8 cellular contexts compared by ENCODE assay signal in genomic region chrX:154515803-154516654, GRCh38. TPM values are rescaled to one million over a fixed set of nuclear protein-coding genes. Genes with fewer than 3 reads are reported as not detected.
DNase-seq lines count a peak whose midpoint lies in the region; ATAC-seq and TF ChIP-seq lines count a peak whose summit lies in the region.

Gene FAM3A (minus strand): TSS chrX:154516232. CDS start chrX:154515772, 460 bp downstream.

- H3K36me3 Mint-ChIP-seq in activated T-cell treated with anti-CD3 and anti-CD28 coated beads, Interleukin-2, amount 50 U/mL, for 24 hours (ENCODE audit: low read depth), result peaks cover 15% of the 10 kb centered on the region

- ATAC-seq in GM21717 (IDR thresholded peaks at IDR 0.05; ENCODE audit: unreplicated experiment), result peak; percentile 84

- H3K27ac Mint-ChIP-seq in activated T-cell treated with anti-CD3 and anti-CD28 coated beads, Interleukin-2, amount 50 U/mL, for 24 hours, result peak within 1 kb of the TSS; percentile 90

- peaks cover 17 to 32% (median 25%) of the 10 kb centered on the region in 4 donors for H3K4me1 ChIP-seq in esophagus muscularis mucosa

- DNase-seq in DMS53 treated with DMSO at 0.1 percent for 48 hours (lab: John Stamatoyannopoulos, UW; ENCODE audit: unreplicated experiment) (peak; percentile 70), KG1 (lab: John Stamatoyannopoulos, UW) (peak; percentile 40), esophagus muscularis mucosa (ENCODE audit: extremely low spot score) (peak; percentile 96), myocyte (ENCODE audit: low read depth) (peak; percentile 88)
- peak; percentile 96 for DNase-seq in activated T-cell treated with anti-CD3 and anti-CD28 coated beads, Interleukin-2, amount 50 U/mL, for 24 hours
- DNase-seq in stimulated activated CD8-positive, alpha-beta memory T cell treated with anti-CD3 and anti-CD28 coated beads, Interleukin-7, amount 100 ng/mL, for 24 hours (ENCODE audit: low read depth), result peak; percentile 71

- TF ChIP-seq CTCF in esophagus muscularis mucosa (IDR thresholded peaks at IDR 0.05), result no peak

- peak within 1 kb of the TSS; percentile 66 to 79 (median 66) for H3K4me3 ChIP-seq in esophagus muscularis mucosa

- H3K27ac ChIP-seq in esophagus muscularis mucosa (replicated peaks in 1 of 4), result peak within 1 kb of the TSS; percentile 80 to 91 (median 90)

- H3K9me3 Mint-ChIP-seq in activated T-cell treated with anti-CD3 and anti-CD28 coated beads, Interleukin-2, amount 50 U/mL, for 24 hours, result no peaks in the 10 kb centered on the region

- H3K36me3 ChIP-seq in esophagus muscularis mucosa, result peaks cover 0 to 6% (median 0%) of the 10 kb centered on the region in 4 donors

- H3K4me1 Mint-ChIP-seq in activated T-cell treated with anti-CD3 and anti-CD28 coated beads, Interleukin-2, amount 50 U/mL, for 24 hours (ENCODE audit: low read depth), result peaks cover 29% of the 10 kb centered on the region

- peak; percentile 90 for TF ChIP-seq POLR2A in esophagus muscularis mucosa (IDR thresholded peaks at IDR 0.05; ENCODE audit: low read depth)

- intact Hi-C loops in esophagus muscularis mucosa (cut with DNase I), result no loop called here

- H3K9me3 ChIP-seq in esophagus muscularis mucosa, result no peaks in the 10 kb centered on the region

- H3K4me3 Mint-ChIP-seq in activated T-cell treated with anti-CD3 and anti-CD28 coated beads, Interleukin-2, amount 50 U/mL, for 24 hours, result peak within 1 kb of the TSS; percentile 84

- H3K27me3 Mint-ChIP-seq in activated T-cell treated with anti-CD3 and anti-CD28 coated beads, Interleukin-2, amount 50 U/mL, for 24 hours, result peaks cover 22% of the 10 kb centered on the region

- TF ChIP-seq EP300 in esophagus muscularis mucosa (IDR thresholded peaks at IDR 0.05), result no peak

- whole genome bisulfite sequencing in esophagus muscularis mucosa, result 37% methylated on average over 9 of the region's 72 CpGs

- no peaks in the 10 kb centered on the region for H3K27me3 ChIP-seq in esophagus muscularis mucosa

TF ChIP-seq in PFSK-1, 5 proteins besides CTCF, POLR2A, EP300 and RAD21:
- TF ChIP-seq TAF1 (IDR thresholded peaks at IDR 0.05; ENCODE audit: borderline replicate concordance, insufficient read depth, low read length) (peak; percentile 18; the same call in 1 of the 2 replicates), POLR2AphosphoS5 (IDR thresholded peaks at IDR 0.05; ENCODE audit: low read depth, low read length) (peak; percentile 76; the same call in 1 of the 2 replicates), SIN3A (IDR thresholded peaks at IDR 0.05; ENCODE audit: borderline replicate concordance, insufficient read depth, low read length) (no peak), REST (IDR thresholded peaks at IDR 0.05; ENCODE audit: insufficient read depth in 1 of 2, low read depth in 2 of 2, low read length in 2 of 2) (no peak), FOXP2 (optimal IDR thresholded peaks at IDR 0.05; ENCODE audit: borderline replicate concordance, extremely low read depth, extremely low read length, insufficient read depth) (peak; percentile 14)

RNA-seq across cellular contexts. Expression of gene FAM3A, which starts in this region (rescaled TPM):
- polyA plus RNA-seq in PFSK-1 (2012; ENCODE audit: insufficient read length, low read depth), result 67.4 TPM
- 10 to 100 TPM; 34.9 to 49.4 (median 40.4) TPM for total RNA-seq in esophagus muscularis mucosa
- 57.1 and 64.9 TPM in 2 replicates for total RNA-seq in myocyte
- polyA plus RNA-seq in myocyte (2012), result 62.2 TPM

Comparison
In these comparisons a context has a peak if more than half of its experiments do, and no peak if none do; other contexts are left out.
1. Peak in every context shown above with its lines: DNase-seq, ATAC-seq, H3K4me3 ChIP-seq and H3K27ac ChIP-seq.
2. DNase-seq: peak in every context shown above with its lines; median percentile 96 in activated T-cell treated with anti-CD3 and anti-CD28 coated beads, Interleukin-2, amount 50 U/mL, for 24 hours; 96 in esophagus muscularis mucosa; 88 in myocyte; 71 in stimulated activated CD8-positive, alpha-beta memory T cell treated with anti-CD3 and anti-CD28 coated beads, Interleukin-7, amount 100 ng/mL, for 24 hours; 70 in DMS53 treated with DMSO at 0.1 percent for 48 hours; 40 in KG1.